8 cellular contexts compared by ENCODE assay signal in genomic region chrX:40172169-40172979, GRCh38.
A peak's percentile ranks its signal among the peaks of the same experiment; 100 is the strongest.
DNase-seq lines count a peak whose midpoint lies in the region; ATAC-seq and TF ChIP-seq lines count a peak whose summit lies in the region.

No MANE protein-coding gene starts in this region.

- H3K4me3 Mint-ChIP-seq in activated CD4-positive, alpha-beta T cell treated with anti-CD3 and anti-CD28 coated beads for 36 hours = peak overlapping the region; percentile 80
- peak overlapping the region; percentile 74 for H3K4me3 Mint-ChIP-seq in endodermal cell

- 6 to 27% methylated on average over 8 to 74 of the region's 75 CpGs for WGBS in endodermal cell (ENCODE audit: insufficient coverage in 1 of 2, insufficient read length in 1 of 2), 2 experiments

- POLR2A ChIA-PET in activated CD4-positive, alpha-beta T cell treated with anti-CD3 and anti-CD28 coated beads for 36 hours (lab: Charles Lee) = interaction anchor here (0.7 kb wide), 1 partner anchor 75 kb away, joined by 4 read pairs; the partner anchor contains the start of gene BCOR

- intact Hi-C loops in activated CD4-positive, alpha-beta T cell treated with anti-CD3 and anti-CD28 coated beads for 36 hours (cut with DNase I, micrococcal nuclease) = loop anchor here (5.0 kb wide), 5 partner anchors 160 to 1160 kb away; partner anchors contain the start of gene DDX3X (in 1 of the 2)
- intact Hi-C loops in uterus (cut with DNase I; ENCODE audit: low total_unique reads) = loop anchor here (5.0 to 10.0 kb wide), 2 partner anchors 92 to 160 kb away; no protein-coding TSS in a partner anchor

- H3K9ac ChIP-seq in endodermal cell (ENCODE audit: extremely low read depth, low read length, poor library complexity, severe bottlenecking) = no peak overlapping the region

- H3K4me3 ChIP-seq in endodermal cell (ENCODE audit: low read length) = peak overlapping the region; percentile 56
- H3K4me3 ChIP-seq in uterus = peak overlapping the region; percentile 30 to 36

- peak overlapping the region; percentile 99 for H3K27ac Mint-ChIP-seq in activated CD4-positive, alpha-beta T cell treated with anti-CD3 and anti-CD28 coated beads for 36 hours
- peak overlapping the region; percentile 70 for H3K27ac Mint-ChIP-seq in endodermal cell

- TF ChIP-seq CTCF in endodermal cell (conservative IDR thresholded peaks at IDR 0.05) (no peak), uterus (IDR thresholded peaks at IDR 0.05) (peak in 1 of 4 experiments; percentile 5)

- peaks cover 17% of the 10 kb centered on the region for H3K27me3 ChIP-seq in endodermal cell (ENCODE audit: control insufficient read depth, insufficient read depth, low read length, poor library complexity, severe bottlenecking)
- no peaks in the 10 kb centered on the region for H3K27me3 ChIP-seq in uterus

- CTCF ChIA-PET in activated CD4-positive, alpha-beta T cell treated with anti-CD3 and anti-CD28 coated beads for 36 hours (lab: Charles Lee) = interaction anchor here (0.7 kb wide), 1 partner anchor 75 kb away, joined by 3 read pairs; no protein-coding TSS in a partner anchor

- no peak for TF ChIP-seq POLR2A in uterus (IDR thresholded peaks at IDR 0.05)

- no peaks in the 10 kb centered on the region for H3K4me1 ChIP-seq in endodermal cell (ENCODE audit: control insufficient read depth, insufficient read depth, low read length)
- peaks cover 0 to 7% of the 10 kb centered on the region in 2 donors for H3K4me1 ChIP-seq in uterus

- H3K27me3 Mint-ChIP-seq in activated CD4-positive, alpha-beta T cell treated with anti-CD3 and anti-CD28 coated beads for 36 hours = no peaks in the 10 kb centered on the region
- H3K27me3 Mint-ChIP-seq in endodermal cell (ENCODE audit: insufficient read depth) = peaks cover 29% of the 10 kb centered on the region

- peaks cover 27% of the 10 kb centered on the region for H3K4me1 Mint-ChIP-seq in activated CD4-positive, alpha-beta T cell treated with anti-CD3 and anti-CD28 coated beads for 36 hours
- peaks cover 37% of the 10 kb centered on the region for H3K4me1 Mint-ChIP-seq in endodermal cell

- H3K27ac ChIP-seq in endodermal cell (ENCODE audit: low read depth, low read length) = no peak overlapping the region
- H3K27ac ChIP-seq in uterus = peak overlapping the region; percentile 78 to 93

- H3K9me3 Mint-ChIP-seq in activated CD4-positive, alpha-beta T cell treated with anti-CD3 and anti-CD28 coated beads for 36 hours (ENCODE audit: low read depth) = no peaks in the 10 kb centered on the region
- peaks cover 20% of the 10 kb centered on the region for H3K9me3 Mint-ChIP-seq in endodermal cell

- DNase-seq in activated CD4-positive, alpha-beta T cell treated with anti-CD3 and anti-CD28 coated beads for 36 hours = peak; percentile 51
- DNase-seq in activated CD4-positive, alpha-beta T cell treated with anti-CD3 and anti-CD28 coated beads, Interleukin-2, amount 50 U/mL, for 4 hours = no peak
- DNase-seq in UCSD-AML1 (lab: John Stamatoyannopoulos, UW; ENCODE audit: unreplicated experiment) (peak; percentile 78), endodermal cell (peak; percentile 79), mucosa of gallbladder (ENCODE audit: low spot score) (peak; percentile 53), uterus (peak; percentile 61 to 71)

- H3K36me3 ChIP-seq in endodermal cell (ENCODE audit: control insufficient read depth, insufficient read depth, low read length) (no peaks in the 10 kb centered on the region), uterus (no peaks in the 10 kb centered on the region)

- H3K9me3 ChIP-seq in endodermal cell (ENCODE audit: control insufficient read depth, low read length) (no peaks in the 10 kb centered on the region), uterus (no peaks in the 10 kb centered on the region)

- ATAC-seq in activated CD4-positive, alpha-beta T cell treated with anti-CD3 and anti-CD28 coated beads for 36 hours = no peak
- ATAC-seq in GM19351 (IDR thresholded peaks at IDR 0.05; ENCODE audit: unreplicated experiment) (no peak), HG02610 (IDR thresholded peaks at IDR 0.05; ENCODE audit: unreplicated experiment) (no peak)

- peaks cover 8% of the 10 kb centered on the region for H3K36me3 Mint-ChIP-seq in activated CD4-positive, alpha-beta T cell treated with anti-CD3 and anti-CD28 coated beads for 36 hours (ENCODE audit: low read depth)
- H3K36me3 Mint-ChIP-seq in endodermal cell (ENCODE audit: low read depth) = no peaks in the 10 kb centered on the region

Comparison
In these comparisons a context has a peak if more than half of its experiments do, and no peak if none do; other contexts are left out.
1. DNase-seq: peak in activated CD4-positive, alpha-beta T cell treated with anti-CD3 and anti-CD28 coated beads for 36 hours (single experiment), UCSD-AML1 (single experiment), endodermal cell (single experiment), mucosa of gallbladder (single experiment) and uterus (2 of 2); none in activated CD4-positive, alpha-beta T cell treated with anti-CD3 and anti-CD28 coated beads, Interleukin-2, amount 50 U/mL, for 4 hours (0 of 2).